In the genomic region with DNA sequence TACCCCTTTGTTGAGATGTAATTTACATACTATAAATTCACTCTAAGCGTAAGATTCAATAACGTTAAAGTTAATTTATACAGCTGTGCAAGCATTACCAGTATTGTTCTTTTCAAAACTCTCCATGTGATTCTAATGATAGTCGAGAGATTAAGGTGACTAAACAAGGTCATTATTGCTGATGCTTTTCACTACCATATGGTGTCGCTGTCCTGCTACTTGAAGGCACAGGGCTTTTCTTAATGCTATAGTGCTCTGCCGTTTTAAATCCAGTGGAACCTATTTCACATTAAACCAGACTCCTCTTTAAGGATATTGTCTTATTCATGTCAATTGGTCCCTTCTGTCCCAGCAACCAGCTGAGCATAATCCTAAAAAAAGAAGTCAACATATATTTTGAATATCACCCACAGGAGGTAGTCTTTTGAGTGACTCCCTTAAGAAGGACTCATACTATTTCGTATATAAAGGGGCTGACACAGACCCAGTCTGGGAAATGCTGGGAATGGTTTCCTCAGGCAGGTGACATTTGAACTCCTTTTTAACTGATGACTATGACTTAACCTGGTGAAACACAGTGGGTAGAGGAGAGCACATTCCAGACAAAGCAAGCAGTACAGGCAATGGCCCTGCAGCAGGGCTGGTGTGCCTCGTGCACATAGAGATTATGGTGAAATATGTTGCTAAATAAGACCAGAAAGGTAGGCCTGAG, we compare ENCODE assay signal across 7 cellular contexts. TPM values are rescaled to one million over a fixed set of nuclear protein-coding genes. Genes with fewer than 3 reads are reported as not detected.
DNase-seq lines count a peak whose midpoint lies in the region; ATAC-seq, FAIRE-seq and TF ChIP-seq lines count a peak whose summit lies in the region.

No MANE protein-coding gene starts in this region.

- DNase-seq in GM20000 (ENCODE audit: low spot score), result peak; percentile 49
- DNase-seq in NCI-H82 (lab: John Stamatoyannopoulos, UW), result peak; percentile 77
- peak; percentile 7 to 42 for DNase-seq in T47D (ENCODE audit: low read depth in 1 of 2, low spot score in 1 of 2)
- no peak for DNase-seq in left lobe of liver (ENCODE audit: low spot score)
- no peak for DNase-seq in cerebellar nuclear complex (lab: John Stamatoyannopoulos, UW)

- in situ Hi-C loops in T47D (cut with HindIII; ENCODE audit: low pct_unique_long_range_greater_than_20kb, low sequenced_read_pairs), result no loop called here

- ATAC-seq in HG03469 (IDR thresholded peaks at IDR 0.05; ENCODE audit: unreplicated experiment) (peak; percentile 88), left lobe of liver (peak; percentile 89)

- peak; percentile 79 for FAIRE-seq in G401.6 (lab: Jason Lieb, UNC)

- TF ChIP-seq CTCF in GM20000 (IDR thresholded peaks at IDR 0.05; ENCODE audit: extremely low read depth, missing control alignments), result peak; percentile 74

RNA-seq across cellular contexts. Expression of a gene that starts 53.9 kb away (rescaled TPM):
- total RNA-seq in left lobe of liver, result 1.1 TPM

Comparison
In these comparisons a context has a peak if more than half of its experiments do, and no peak if none do; other contexts are left out.
1. DNase-seq: peak in GM20000 (single experiment), NCI-H82 (single experiment) and T47D (2 of 2); none in left lobe of liver (single experiment) and cerebellar nuclear complex (0 of 2).